Comparison of ENCODE assay signal across 20 cellular contexts in the genomic region with DNA sequence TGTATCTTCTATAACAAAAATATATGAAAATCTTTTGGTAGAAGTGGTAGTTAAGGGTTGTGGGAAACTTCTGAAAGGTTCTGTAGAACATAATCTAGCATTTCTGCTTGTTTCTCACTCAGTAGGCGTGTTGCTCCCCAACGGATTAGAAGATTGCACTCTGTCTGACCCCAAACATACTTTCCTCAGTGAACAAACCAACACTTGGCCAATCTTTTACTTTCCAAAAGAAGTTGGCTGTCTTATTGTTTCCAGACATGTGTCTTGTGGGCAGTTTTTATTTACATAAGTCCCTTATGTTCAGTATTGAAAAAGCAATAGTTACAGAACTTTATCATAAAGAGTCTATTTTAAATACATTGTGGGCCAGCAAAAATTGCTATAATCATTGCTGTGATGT.
"Had no signal": no experiment of that assay in that cellular context is flagged by ENCODE, and none has a peak within 500 bp of the region (broad histone marks: within the 10 kb centered on the region; RNA-seq: fewer than 3 reads in every experiment).

No MANE protein-coding gene starts in this region.

- H3K27me3 ChIP-seq: cardiac muscle cell, esophagus squamous epithelium, heart right ventricle, neutrophil, testis, upper lobe of left lung had no signal

- H3K36me3 ChIP-seq: cardiac muscle cell, esophagus squamous epithelium, heart right ventricle, lower lobe of right lung, neutrophil, upper lobe of left lung had no signal

- ATAC-seq: activated CD8-positive, alpha-beta memory T cell treated with anti-CD3 and anti-CD28 coated beads, Interleukin-2, amount 10 ng/mL, durations not matched to agents 7 days and 5 days; left colon; lower lobe of right lung; natural killer cell treated with Interleukin-12 subunit alpha and Interleukin-12 subunit beta and Interleukin-15 and Interleukin-18, amount 100 ng/mL, for 72 hours; SK-N-SH treated with all-trans-retinoic acid at 6 μM for 48 hours; T-cell had no signal

- H3K4me3 ChIP-seq: cardiac muscle cell, esophagus squamous epithelium, heart right ventricle, lower lobe of right lung, testis, upper lobe of left lung had no signal

- DNase-seq: activated B cell treated with CpG ODN at 0.5 μM for 24 hours; activated CD4-positive, alpha-beta memory T cell treated with anti-CD3 and anti-CD28 coated beads, Interleukin-2, amount 10 ng/mL, durations not matched to agents 7 days and 5 days; activated CD4-positive, alpha-beta T cell treated with anti-CD3 and anti-CD28 coated beads for 4 hours; activated CD8-positive, alpha-beta memory T cell treated with anti-CD3 and anti-CD28 coated beads, Interleukin-2, amount 10 ng/mL, durations not matched to agents 7 days and 5 days; activated naive CD8-positive, alpha-beta T cell treated with anti-CD3 and anti-CD28 coated beads for 36 hours; dermis blood vessel endothelial cell; effector memory CD4-positive, alpha-beta T cell; esophagus squamous epithelium; left colon; retina; stimulated activated CD4-positive, alpha-beta T cell treated with anti-CD3 and anti-CD28 coated beads, Interleukin-2, amount 100 ng/mL, for 48 hours; T-cell; testis had no signal

- H3K9me3 ChIP-seq: esophagus squamous epithelium, lower lobe of right lung, neutrophil, testis, upper lobe of left lung had no signal

- H3K4me1 ChIP-seq: esophagus squamous epithelium, heart right ventricle, lower lobe of right lung, testis, upper lobe of left lung had no signal
